ENCODE assay signal across 8 cellular contexts in the genomic region with DNA sequence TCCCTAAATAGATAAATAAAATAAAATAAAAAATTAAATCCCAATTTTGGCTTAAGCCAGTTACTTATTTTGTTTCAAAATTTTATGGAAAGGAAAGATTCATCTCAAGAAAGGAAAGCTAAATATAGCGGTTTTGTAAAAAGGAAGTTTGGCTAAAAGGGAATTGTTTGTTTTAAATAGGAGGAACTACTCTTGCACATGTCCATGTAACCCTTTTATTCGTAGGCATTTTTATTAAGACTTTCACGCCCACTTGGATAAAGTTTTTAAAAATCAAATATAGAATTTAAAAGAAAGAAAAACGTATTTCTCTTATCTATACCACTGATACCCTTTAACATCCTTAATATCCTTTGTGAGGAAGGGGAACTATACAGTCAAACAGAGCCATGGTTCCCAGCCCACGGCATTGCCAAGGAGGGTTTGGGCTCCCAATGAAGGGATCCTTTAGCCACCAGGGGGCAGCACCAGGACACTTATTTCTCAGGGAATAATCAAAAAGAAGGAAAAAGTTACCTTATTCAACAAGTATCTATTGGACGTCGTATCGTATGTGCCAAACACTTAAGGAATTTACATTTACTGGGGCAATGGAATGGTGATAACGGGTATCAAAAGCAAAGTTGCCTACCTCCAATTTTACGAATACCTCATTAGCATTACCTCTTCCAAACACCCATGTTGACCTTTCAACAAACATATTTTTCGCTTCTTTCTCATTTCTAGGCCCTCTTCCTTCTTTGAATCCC. TPM values are rescaled to one million over a fixed set of nuclear protein-coding genes. Genes with fewer than 3 reads are reported as not detected.
DNase-seq lines count a peak whose midpoint lies in the region; ATAC-seq, FAIRE-seq and TF ChIP-seq lines count a peak whose summit lies in the region.

No MANE protein-coding gene starts in this region.

- in situ Hi-C loops in ACHN (cut with HindIII; ENCODE audit: low pct_ligation_motif_present, low pct_unique_long_range_greater_than_20kb, low sequenced_read_pairs): no loop called here

- no peak overlapping the region for H3K4me3 Mint-ChIP-seq in endothelial cell (ENCODE audit: unreplicated experiment)

- TF ChIP-seq CTCF in endothelial cell (IDR thresholded peaks at IDR 0.05; ENCODE audit: unreplicated experiment): peak; percentile 97

- DNase-seq in ACHN (peak; percentile 73), GM18507 (ENCODE audit: extremely low spot score, insufficient read length, low read depth) (peak; percentile 36), NCI-H748 treated with DMSO at 0.1 percent for 48 hours (lab: John Stamatoyannopoulos, UW) (peak; percentile 20), endothelial cell (ENCODE audit: low spot score) (peak; percentile 88), midbrain (lab: John Stamatoyannopoulos, UW) (peak; percentile 81)
- DNase-seq in activated CD8-positive, alpha-beta memory T cell treated with anti-CD3 and anti-CD28 coated beads for 48 hours (ENCODE audit: low read depth in 2 of 3, low spot score in 2 of 3): peak; percentile 15 to 86 (median 71)
- peak; percentile 62 to 74 for DNase-seq in stimulated activated CD8-positive, alpha-beta memory T cell treated with anti-CD3 and anti-CD28 coated beads, Interleukin-2, amount 100 ng/mL, for 1 hour (ENCODE audit: low read depth in 2 of 2)

- H3K36me3 Mint-ChIP-seq in endothelial cell (ENCODE audit: low read depth, unreplicated experiment): peaks cover 8% of the 10 kb centered on the region

- no peak overlapping the region for H3K27ac Mint-ChIP-seq in endothelial cell (ENCODE audit: unreplicated experiment)

- peaks cover 9% of the 10 kb centered on the region for H3K9me3 Mint-ChIP-seq in endothelial cell (ENCODE audit: unreplicated experiment)

- peaks cover 2% of the 10 kb centered on the region for H3K27me3 Mint-ChIP-seq in endothelial cell (ENCODE audit: unreplicated experiment)

- ATAC-seq in HG03342 (IDR thresholded peaks at IDR 0.05; ENCODE audit: unreplicated experiment): peak; percentile 84

- peaks cover 8% of the 10 kb centered on the region for H3K4me1 Mint-ChIP-seq in endothelial cell (ENCODE audit: unreplicated experiment)

- peak; percentile 89 for FAIRE-seq in GM18507 (lab: Jason Lieb, UNC)

RNA-seq across cellular contexts. Expression of gene CDKN2AIP, which starts 27.7 kb away (rescaled TPM):
- total RNA-seq in endothelial cell (ENCODE audit: unreplicated experiment): 22.0 TPM

RNA-seq across cellular contexts. Expression of gene ING2, which starts 32.7 kb away (rescaled TPM):
- total RNA-seq in endothelial cell (ENCODE audit: unreplicated experiment): 12.2 TPM

Comparison
In these comparisons a context has a peak if more than half of its experiments do, and no peak if none do; other contexts are left out.
1. Peak in every context shown above with its lines: DNase-seq and ATAC-seq.
2. DNase-seq: peak in every context shown above with its lines; median percentile 88 in endothelial cell; 81 in midbrain; 73 in ACHN; 71 in activated CD8-positive, alpha-beta memory T cell treated with anti-CD3 and anti-CD28 coated beads for 48 hours; 68 in stimulated activated CD8-positive, alpha-beta memory T cell treated with anti-CD3 and anti-CD28 coated beads, Interleukin-2, amount 100 ng/mL, for 1 hour; 36 in GM18507; 20 in NCI-H748 treated with DMSO at 0.1 percent for 48 hours.